12 cellular contexts compared by ENCODE assay signal in genomic region chr22:17943533-17944204, GRCh38.
A peak's percentile ranks its signal among the peaks of the same experiment; 100 is the strongest.
DNase-seq lines count a peak whose midpoint lies in the region; ATAC-seq and TF ChIP-seq lines count a peak whose summit lies in the region.
"Had no signal": no experiment of that assay in that cellular context is flagged by ENCODE, and none has a peak within 500 bp of the region (broad histone marks: within the 10 kb centered on the region; RNA-seq: fewer than 3 reads in every experiment).

No MANE protein-coding gene starts in this region.

- H3K4me1 ChIP-seq in heart left ventricle (peaks cover 9 to 97% (median 73%) of the 10 kb centered on the region in 12 donors), colonic mucosa (peaks cover 6% of the 10 kb centered on the region), upper lobe of left lung (peaks cover 0 to 18% (median 13%) of the 10 kb centered on the region in 4 donors)

- H2AFZ ChIP-seq in neural cell (ENCODE audit: low read depth, low read length): peak overlapping the region; percentile 4

- TF ChIP-seq POLR2A in heart left ventricle (IDR thresholded peaks at IDR 0.05) (no peak), upper lobe of left lung (IDR thresholded peaks at IDR 0.05) (no peak)

- no peaks in the 10 kb centered on the region for H3K27me3 Mint-ChIP-seq in type B pancreatic cell
- H3K27me3 Mint-ChIP-seq: activated naive CD8-positive, alpha-beta T cell treated with anti-CD3 and anti-CD28 coated beads, Interleukin-2, amount 50 U/mL, for 24 hours had no signal

- intact Hi-C loops in heart left ventricle (cut with DNase I) (loop anchor here in 2 of 10 donors (2.0 to 10.0 kb wide), 2 partner anchors 31 to 61 kb away; no protein-coding TSS in a partner anchor), left ventricle myocardium superior (cut with micrococcal nuclease) (no loop called here), colonic mucosa (cut with DNase I) (no loop called here)

- H3K9me3 ChIP-seq in heart left ventricle (no peaks in the 10 kb centered on the region), colonic mucosa (no peaks in the 10 kb centered on the region), neural cell (ENCODE audit: low read length) (no peaks in the 10 kb centered on the region), upper lobe of left lung (no peaks in the 10 kb centered on the region)

- ATAC-seq in heart left ventricle (peak in 1 of 4 donors; percentile 19), left ventricle myocardium superior (no peak), upper lobe of left lung (ENCODE audit: low FRiP score in 2 of 2) (no peak)
- ATAC-seq: activated naive CD8-positive, alpha-beta T cell treated with anti-CD3 and anti-CD28 coated beads, Interleukin-2, amount 50 U/mL, for 24 hours had no signal

- no peaks in the 10 kb centered on the region for H3K9me2 ChIP-seq in neural cell (ENCODE audit: insufficient read depth, low read length)

- no peaks in the 10 kb centered on the region for H4K20me1 ChIP-seq in neural cell (ENCODE audit: insufficient read depth)

- no peak overlapping the region for H3K4me2 ChIP-seq in neural cell (ENCODE audit: low read length)

- TF ChIP-seq EP300 in neural cell (conservative IDR thresholded peaks at IDR 0.05; ENCODE audit: poor library complexity, severe bottlenecking) (no peak), upper lobe of left lung (IDR thresholded peaks at IDR 0.05) (no peak)

- H3F3A ChIP-seq in neural cell (ENCODE audit: insufficient read depth, low read length, poor library complexity, severe bottlenecking): no peaks in the 10 kb centered on the region

- H3K4me3 Mint-ChIP-seq in type B pancreatic cell: no peak overlapping the region
- H3K4me3 Mint-ChIP-seq: activated naive CD8-positive, alpha-beta T cell treated with anti-CD3 and anti-CD28 coated beads, Interleukin-2, amount 50 U/mL, for 24 hours had no signal

- TF ChIP-seq RAD21 in neural cell (conservative IDR thresholded peaks at IDR 0.05): no peak

- H3K36me3 ChIP-seq in heart left ventricle (no peaks in the 10 kb centered on the region), colonic mucosa (no peaks in the 10 kb centered on the region), neural cell (ENCODE audit: insufficient read depth, low read length) (no peaks in the 10 kb centered on the region), upper lobe of left lung (no peaks in the 10 kb centered on the region), H7 (replicated peaks; ENCODE audit: control insufficient read depth, insufficient read depth, low read length) (no peaks in the 10 kb centered on the region)

- peak overlapping the region; percentile 8 for H3K27ac Mint-ChIP-seq in type B pancreatic cell
- H3K27ac Mint-ChIP-seq: activated naive CD8-positive, alpha-beta T cell treated with anti-CD3 and anti-CD28 coated beads, Interleukin-2, amount 50 U/mL, for 24 hours had no signal

- 45 to 62% (median 54%) methylated on average over 4 to 5 of the region's 5 CpGs for WGBS in heart left ventricle, 4 donors
- WGBS in upper lobe of left lung, 2 donors: 81 to 82% methylated on average over 5 of the region's 5 CpGs

- H3K4me1 Mint-ChIP-seq in type B pancreatic cell (ENCODE audit: unreplicated experiment): peaks cover 65% of the 10 kb centered on the region

- TF ChIP-seq CTCF in heart left ventricle (IDR thresholded peaks at IDR 0.05) (no peak), colonic mucosa (IDR thresholded peaks at IDR 0.05) (no peak), neural cell (IDR thresholded peaks at IDR 0.05; ENCODE audit: poor library complexity, severe bottlenecking) (no peak), type B pancreatic cell (conservative IDR thresholded peaks at IDR 0.05) (no peak), upper lobe of left lung (IDR thresholded peaks at IDR 0.05) (no peak)

- no peaks in the 10 kb centered on the region for H3K9me3 Mint-ChIP-seq in type B pancreatic cell
- H3K9me3 Mint-ChIP-seq: activated naive CD8-positive, alpha-beta T cell treated with anti-CD3 and anti-CD28 coated beads, Interleukin-2, amount 50 U/mL, for 24 hours had no signal

- peaks cover 8% of the 10 kb centered on the region for H3K79me2 ChIP-seq in neural cell (replicated peaks; ENCODE audit: insufficient read depth, low read length)

- H3K27me3 ChIP-seq in heart left ventricle: no peaks in the 10 kb centered on the region
- H3K27me3 ChIP-seq in colonic mucosa: no peaks in the 10 kb centered on the region
- no peaks in the 10 kb centered on the region for H3K27me3 ChIP-seq in neural cell (ENCODE audit: insufficient read depth, low read depth, low read length)
- H3K27me3 ChIP-seq in upper lobe of left lung: no peaks in the 10 kb centered on the region
- no peaks in the 10 kb centered on the region for H3K27me3 ChIP-seq in H7 (ENCODE audit: control insufficient read depth, insufficient read depth, low read length)

- H3K4me3 ChIP-seq in heart left ventricle (no peak overlapping the region), colonic mucosa (no peak overlapping the region), neural cell (ENCODE audit: low read length) (peak overlapping the region; percentile 9), upper lobe of left lung (no peak overlapping the region), H7 (ENCODE audit: insufficient read depth, low read depth, low read length) (no peak overlapping the region)

- DNase-seq in heart left ventricle (no peak), left ventricle myocardium superior (no peak), colonic mucosa (peak; percentile 53), type B pancreatic cell (ENCODE audit: extremely low spot score, unreplicated experiment) (no peak), upper lobe of left lung (no peak), mesenteric fat pad (ENCODE audit: low spot score) (no peak), H7 (no peak)
- DNase-seq: activated CD8-positive, alpha-beta memory T cell treated with anti-CD3 and anti-CD28 coated beads, Interleukin-2, amount 50 U/mL, for 48 hours; activated naive CD8-positive, alpha-beta T cell treated with anti-CD3 and anti-CD28 coated beads, Interleukin-2, amount 50 U/mL, for 24 hours; NCI-H510A treated with DMSO at 0.1 percent for 48 hours; SHP77 had no signal

- H3K9ac ChIP-seq in colonic mucosa (ENCODE audit: low read depth in 2 of 2, low read length in 2 of 2) (no peak overlapping the region), neural cell (ENCODE audit: low read length) (peak overlapping the region; percentile 55)

- H3K36me3 Mint-ChIP-seq in type B pancreatic cell: no peaks in the 10 kb centered on the region

- peak overlapping the region in 11 of 12 donors; percentile 15 to 93 (median 82) for H3K27ac ChIP-seq in heart left ventricle
- H3K27ac ChIP-seq in colonic mucosa: no peak overlapping the region
- peak overlapping the region; percentile 85 for H3K27ac ChIP-seq in neural cell (ENCODE audit: low read length)
- H3K27ac ChIP-seq in upper lobe of left lung: no peak overlapping the region

TF ChIP-seq in neural cell, 6 proteins besides CTCF, POLR2A, EP300 and RAD21:
- TF ChIP-seq TAF1 (IDR thresholded peaks at IDR 0.05; ENCODE audit: low read depth): no peak
- peak; percentile 11 for TF ChIP-seq MXI1 (conservative IDR thresholded peaks at IDR 0.05; ENCODE audit: poor library complexity, severe bottlenecking)

Comparison
In these comparisons a context has a peak if more than half of its experiments do, and no peak if none do; other contexts are left out.
1. H3K27ac ChIP-seq: peak in heart left ventricle (11 of 12) and neural cell (single experiment); none in colonic mucosa (single experiment) and upper lobe of left lung (0 of 4).